In genomic region chr13:73177017-73177416, GRCh38 we compare ENCODE assay signal across 25 cellular contexts.
"Had no signal": no experiment of that assay in that cellular context is flagged by ENCODE, and none has a peak within 500 bp of the region (broad histone marks: within the 10 kb centered on the region; RNA-seq: fewer than 3 reads in every experiment).

No MANE protein-coding gene starts in this region.

- H3K36me3 Mint-ChIP-seq: naive B cell; natural killer cell treated with Interleukin-12 subunit alpha and Interleukin-12 subunit beta and Interleukin-15 and Interleukin-18, amount 100 ng/mL, for 72 hours; stimulated activated naive B cell treated with anti-CD40 and anti-IgM and Interleukin-4, amounts not matched to agents 10 μg/mL and 1 μg/mL and 100 μg/mL, for 72 hours had no signal

- H3K79me2 ChIP-seq: parathyroid adenoma had no signal

- FAIRE-seq: endometrium, small intestine had no signal

- H3K9me3 ChIP-seq: esophagus muscularis mucosa, gastrocnemius medialis, left lung, mucosa of descending colon, neutrophil, right lobe of liver, thoracic aorta, tibial nerve, vagina had no signal

- H3K27me3 ChIP-seq: esophagus muscularis mucosa, gastrocnemius medialis, left lung, neutrophil, right lobe of liver, tibial nerve, vagina had no signal

- H3K4me3 Mint-ChIP-seq: naive B cell; natural killer cell treated with Interleukin-12 subunit alpha and Interleukin-12 subunit beta and Interleukin-15 and Interleukin-18, amount 100 ng/mL, for 72 hours; neural crest cell; stimulated activated naive B cell treated with anti-CD40 and anti-IgM and Interleukin-4, amounts not matched to agents 10 μg/mL and 1 μg/mL and 100 μg/mL, for 72 hours; stimulated activated naive CD8-positive, alpha-beta T cell treated with anti-CD3 and anti-CD28 coated beads, Interleukin-15, Interleukin-2, amounts not matched to agents 100 ng/mL and 50 ng/mL, for 24 hours had no signal

- H3K27ac Mint-ChIP-seq: naive B cell; natural killer cell treated with Interleukin-12 subunit alpha and Interleukin-12 subunit beta and Interleukin-15 and Interleukin-18, amount 100 ng/mL, for 72 hours; progenitor cell of endocrine pancreas; stimulated activated naive B cell treated with anti-CD40 and anti-IgM and Interleukin-4, amounts not matched to agents 10 μg/mL and 1 μg/mL and 100 μg/mL, for 72 hours; stimulated activated naive CD8-positive, alpha-beta T cell treated with anti-CD3 and anti-CD28 coated beads, Interleukin-15, Interleukin-2, amounts not matched to agents 100 ng/mL and 50 ng/mL, for 24 hours had no signal

- ATAC-seq: gastrocnemius medialis; left cardiac atrium; left lung; mucosa of descending colon; natural killer cell treated with Interleukin-12 subunit alpha and Interleukin-12 subunit beta and Interleukin-15 and Interleukin-18, amount 100 ng/mL, for 72 hours; right lobe of liver; stimulated activated naive B cell treated with anti-CD40 and anti-IgM and Interleukin-4, amounts not matched to agents 10 μg/mL and 1 μg/mL and 100 μg/mL, for 72 hours had no signal

- H3K9ac ChIP-seq: parathyroid adenoma had no signal

- H3K4me1 ChIP-seq: esophagus muscularis mucosa, gastrocnemius medialis, left lung, parathyroid adenoma, right lobe of liver, tibial nerve had no signal

- H3K27me3 Mint-ChIP-seq: naive B cell; natural killer cell treated with Interleukin-12 subunit alpha and Interleukin-12 subunit beta and Interleukin-15 and Interleukin-18, amount 100 ng/mL, for 72 hours; progenitor cell of endocrine pancreas; stimulated activated naive B cell treated with anti-CD40 and anti-IgM and Interleukin-4, amounts not matched to agents 10 μg/mL and 1 μg/mL and 100 μg/mL, for 72 hours; stimulated activated naive CD8-positive, alpha-beta T cell treated with anti-CD3 and anti-CD28 coated beads, Interleukin-15, Interleukin-2, amounts not matched to agents 100 ng/mL and 50 ng/mL, for 24 hours had no signal

- H3K27ac ChIP-seq: coronary artery, esophagus muscularis mucosa, gastrocnemius medialis, left lung, neutrophil, parathyroid adenoma, right lobe of liver, thoracic aorta, tibial nerve, vagina had no signal

- DNase-seq: dermis blood vessel endothelial cell; effector memory CD4-positive, alpha-beta T cell; gastrocnemius medialis; head of caudate nucleus; left cardiac atrium; left lung; mucosa of descending colon; naive B cell; right lobe of liver; small intestine; stimulated activated CD4-positive, alpha-beta T cell treated with anti-CD3 and anti-CD28 coated beads, Interleukin-15, amount 100 ng/mL, for 24 hours; stimulated activated CD4-positive, alpha-beta T cell treated with anti-CD3 and anti-CD28 coated beads, Interleukin-2, amount 100 ng/mL, for 48 hours; stimulated activated naive B cell treated with anti-CD40 and anti-IgM and Interleukin-4, amounts not matched to agents 10 μg/mL and 1 μg/mL and 100 μg/mL, for 72 hours had no signal

- H2AFZ ChIP-seq: parathyroid adenoma had no signal

- H3K9me3 Mint-ChIP-seq: natural killer cell treated with Interleukin-12 subunit alpha and Interleukin-12 subunit beta and Interleukin-15 and Interleukin-18, amount 100 ng/mL, for 72 hours; stimulated activated naive B cell treated with anti-CD40 and anti-IgM and Interleukin-4, amounts not matched to agents 10 μg/mL and 1 μg/mL and 100 μg/mL, for 72 hours; stimulated activated naive CD8-positive, alpha-beta T cell treated with anti-CD3 and anti-CD28 coated beads, Interleukin-15, Interleukin-2, amounts not matched to agents 100 ng/mL and 50 ng/mL, for 24 hours had no signal

- H3K36me3 ChIP-seq: esophagus muscularis mucosa, gastrocnemius medialis, left lung, neutrophil, right lobe of liver, thoracic aorta, tibial nerve, vagina had no signal

- H3K4me3 ChIP-seq: coronary artery, esophagus muscularis mucosa, gastrocnemius medialis, left lung, mucosa of descending colon, right lobe of liver, thoracic aorta, tibial nerve, vagina had no signal

- H3K4me1 Mint-ChIP-seq: naive B cell; stimulated activated naive B cell treated with anti-CD40 and anti-IgM and Interleukin-4, amounts not matched to agents 10 μg/mL and 1 μg/mL and 100 μg/mL, for 72 hours had no signal
